7 cellular contexts compared by ENCODE assay signal in the genomic region with DNA sequence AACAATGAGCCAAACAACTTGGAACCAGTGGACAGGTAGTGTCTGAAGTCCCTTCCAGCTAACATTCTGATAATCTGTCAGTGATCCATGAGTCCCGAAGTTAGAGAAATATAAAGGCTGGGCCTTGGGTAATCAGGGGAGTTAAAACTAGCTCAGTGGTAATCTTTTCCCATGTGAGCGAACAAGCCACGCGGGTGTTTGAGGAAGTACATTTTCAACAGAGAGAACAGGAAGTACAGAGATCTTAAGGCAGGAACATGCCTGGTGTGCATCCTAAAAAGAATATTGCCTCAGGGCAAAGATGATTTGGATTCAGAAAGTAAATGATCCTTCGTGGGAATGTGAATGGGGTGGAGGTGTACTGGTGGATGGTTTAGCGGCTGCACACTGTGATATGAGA. TPM values are rescaled to one million over a fixed set of nuclear protein-coding genes. Genes with fewer than 3 reads are reported as not detected.
DNase-seq lines count a peak whose midpoint lies in the region; ATAC-seq lines count a peak whose summit lies in the region.

No MANE protein-coding gene starts in this region.

- H3K4me3 Mint-ChIP-seq in effector memory CD8-positive, alpha-beta T cell: no peak overlapping the region

- ATAC-seq in GM21423 (IDR thresholded peaks at IDR 0.05; ENCODE audit: unreplicated experiment): peak; percentile 22
- ATAC-seq in HG03196 (IDR thresholded peaks at IDR 0.05; ENCODE audit: unreplicated experiment): no peak
- no peak for ATAC-seq in effector memory CD8-positive, alpha-beta T cell (replicated peaks)

- peaks cover 7 to 18% of the 10 kb centered on the region in 2 experiments for H3K4me1 ChIP-seq in trophoblast cell (ENCODE audit: control insufficient read depth in 1 of 2, insufficient read depth in 2 of 2, low read length in 2 of 2)

- peak overlapping the region; percentile 82 for H2BK5ac ChIP-seq in trophoblast cell (ENCODE audit: low read depth, low read length, poor library complexity)

- no peak overlapping the region for H4K12ac ChIP-seq in trophoblast cell (ENCODE audit: low read depth, low read length)

- H3K79me2 ChIP-seq in trophoblast cell (ENCODE audit: control insufficient read depth, insufficient read depth, low read length, poor library complexity): peaks cover 4% of the 10 kb centered on the region

- H3K79me1 ChIP-seq in trophoblast cell (ENCODE audit: low read length): peaks cover 10% of the 10 kb centered on the region

- no peak overlapping the region for H3K23ac ChIP-seq in trophoblast cell (ENCODE audit: low read length)

- H3K18ac ChIP-seq in trophoblast cell (ENCODE audit: low read length): no peak overlapping the region

- no peak overlapping the region for H3K9ac ChIP-seq in trophoblast cell (ENCODE audit: low read length)

- no peak overlapping the region for H3K4me2 ChIP-seq in trophoblast cell (ENCODE audit: low read length)

- DNase-seq in NOMO-1 (lab: John Stamatoyannopoulos, UW; ENCODE audit: unreplicated experiment in 2 of 2) (peak; percentile 77 to 88), epithelial cell of prostate (ENCODE audit: low read depth, low spot score) (no peak), trophoblast cell (peak in 1 of 2 donors; percentile 73), posterior cingulate gyrus (no peak)
- no peak for DNase-seq in effector memory CD8-positive, alpha-beta T cell

- no peak overlapping the region for H2AK5ac ChIP-seq in trophoblast cell (ENCODE audit: low read length)

- H3K9me3 Mint-ChIP-seq in effector memory CD8-positive, alpha-beta T cell: no peaks in the 10 kb centered on the region

- H2AFZ ChIP-seq in trophoblast cell (ENCODE audit: insufficient read depth, low read length, poor library complexity): no peak overlapping the region

- peak overlapping the region in 1 of 2 donors; percentile 57 for H3K27ac Mint-ChIP-seq in effector memory CD8-positive, alpha-beta T cell

- H3K4ac ChIP-seq in trophoblast cell (ENCODE audit: low read depth, low read length): peak overlapping the region; percentile 46

- H3K4me3 ChIP-seq in trophoblast cell (ENCODE audit: low read depth, low read length): no peak overlapping the region

- H3K14ac ChIP-seq in trophoblast cell (ENCODE audit: low read length): no peak overlapping the region

- peaks cover 18 to 21% of the 10 kb centered on the region in 2 donors for H3K4me1 Mint-ChIP-seq in effector memory CD8-positive, alpha-beta T cell (ENCODE audit: low read depth in 2 of 2)

- H3K27ac ChIP-seq in epithelial cell of prostate (peak overlapping the region; percentile 88), trophoblast cell (ENCODE audit: low read depth, low read length) (peak overlapping the region; percentile 51)

- intact Hi-C loops in posterior cingulate gyrus (cut with DNase I): no loop called here

- no CpG with 5 or more reads among the region's 6 CpGs for WGBS in trophoblast cell (ENCODE audit: extremely low coverage, insufficient coverage, insufficient read length)

- no peaks in the 10 kb centered on the region for H3K27me3 Mint-ChIP-seq in effector memory CD8-positive, alpha-beta T cell

- peak overlapping the region; percentile 40 for H2BK12ac ChIP-seq in trophoblast cell (ENCODE audit: low read length)

- no peak overlapping the region for H4K91ac ChIP-seq in trophoblast cell (ENCODE audit: low read depth, low read length)

- H3K27me3 ChIP-seq in trophoblast cell (ENCODE audit: insufficient read depth, low read length): no peaks in the 10 kb centered on the region

- no peaks in the 10 kb centered on the region for H3K9me3 ChIP-seq in trophoblast cell (ENCODE audit: insufficient read depth, low read depth, low read length)

- H3K36me3 ChIP-seq in trophoblast cell (ENCODE audit: control insufficient read depth in 1 of 2, insufficient read depth in 2 of 2, low read length in 2 of 2): peaks cover 0 to 2% of the 10 kb centered on the region in 2 experiments

- peaks cover 5% of the 10 kb centered on the region for H3K36me3 Mint-ChIP-seq in effector memory CD8-positive, alpha-beta T cell (ENCODE audit: insufficient read depth)

- H4K8ac ChIP-seq in trophoblast cell (ENCODE audit: low read depth, low read length): peak overlapping the region; percentile 60

- H2BK120ac ChIP-seq in trophoblast cell (ENCODE audit: insufficient read depth, low read length, poor library complexity): peak overlapping the region; percentile 33

RNA-seq across cellular contexts. Expression of gene FNIP2, which starts 42.9 kb away (rescaled TPM):
- 8.2 and 8.8 TPM in 2 replicates for polyA plus RNA-seq in trophoblast cell (2013)

Comparison
In these comparisons a context has a peak if more than half of its experiments do, and no peak if none do; other contexts are left out.
1. DNase-seq: peak in NOMO-1 (2 of 2); none in epithelial cell of prostate (single experiment), posterior cingulate gyrus (0 of 10) and effector memory CD8-positive, alpha-beta T cell (0 of 3).